In the genomic region with DNA sequence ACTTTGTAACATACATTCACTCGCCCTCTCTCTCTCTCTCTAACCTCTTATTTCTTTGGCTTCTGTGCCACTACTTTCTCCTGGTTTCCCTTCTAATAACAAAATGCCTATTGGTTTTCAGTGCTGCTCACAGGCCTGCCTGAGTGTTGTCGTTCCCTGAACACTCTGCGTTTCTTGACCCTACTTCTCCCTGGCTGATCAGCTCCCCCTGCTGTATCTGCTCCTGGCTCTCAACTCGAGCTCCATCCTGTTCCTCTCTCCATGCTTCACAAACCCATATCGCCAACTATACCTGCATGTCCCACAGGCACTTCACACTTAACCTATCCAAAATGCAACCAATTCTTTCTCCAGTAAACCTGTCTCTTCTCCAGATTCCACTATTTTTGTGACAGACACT, we compare ENCODE assay signal across 1 cellular context.
TF ChIP-seq lines count a peak whose summit lies in the region.

No MANE protein-coding gene starts in this region.

TF ChIP-seq in HepG2, 621 proteins besides CTCF, POLR2A, EP300 and RAD21 (continued from another document):
- no peak for TF ChIP-seq ZNF275 (CRISPR knock-in tag; IDR thresholded peaks at IDR 0.05; ENCODE audit: borderline replicate concordance)
- no peak for TF ChIP-seq CBFB (CRISPR knock-in tag; IDR thresholded peaks at IDR 0.05)
- TF ChIP-seq ZNF747 (CRISPR knock-in tag; IDR thresholded peaks at IDR 0.05; ENCODE audit: borderline replicate concordance) = no peak
- TF ChIP-seq ZMAT3 (CRISPR knock-in tag; conservative IDR thresholded peaks at IDR 0.05) = no peak
- TF ChIP-seq ZNF496 (CRISPR knock-in tag; IDR thresholded peaks at IDR 0.05; ENCODE audit: insufficient replicate concordance) = no peak
